18 cellular contexts compared by ENCODE assay signal in genomic region chr1:96306809-96307208, GRCh38.
DNase-seq lines count a peak whose midpoint lies in the region; ATAC-seq and TF ChIP-seq lines count a peak whose summit lies in the region.
"Had no signal": no experiment of that assay in that cellular context is flagged by ENCODE, and none has a peak within 500 bp of the region (broad histone marks: within the 10 kb centered on the region; RNA-seq: fewer than 3 reads in every experiment).

No MANE protein-coding gene starts in this region.

- H3K9ac ChIP-seq in SK-N-SH: no peak overlapping the region
- H3K9ac ChIP-seq: BLaER1, KMS-11 had no signal

- no peak overlapping the region for H3K4me3 Mint-ChIP-seq in T-helper 2 cell treated with Interferon-gamma antibody and Interleukin-4, amounts not matched to agents 5 μg/mL and 100 μg/mL, for 36 hours
- H3K4me3 Mint-ChIP-seq: activated naive CD4-positive, alpha-beta T cell treated with anti-CD3 and anti-CD28 coated beads for 36 hours; stimulated activated naive B cell treated with anti-CD40 and anti-IgM and Interleukin-4, amounts not matched to agents 10 μg/mL and 1 μg/mL and 100 μg/mL, for 72 hours had no signal

- H3K4me1 ChIP-seq in SK-N-SH (ENCODE audit: control insufficient read depth in 1 of 2, insufficient read depth in 2 of 2, low read depth in 1 of 2, low read length in 1 of 2): no peaks in the 10 kb centered on the region
- H3K4me1 ChIP-seq: BLaER1 had no signal

- no peak overlapping the region for H2AFZ ChIP-seq in SK-N-SH (ENCODE audit: low read depth)

- no peaks in the 10 kb centered on the region for H3K9me2 ChIP-seq in SK-N-SH

- no peak overlapping the region for H3K27ac Mint-ChIP-seq in T-helper 2 cell treated with Interferon-gamma antibody and Interleukin-4, amounts not matched to agents 5 μg/mL and 100 μg/mL, for 36 hours
- H3K27ac Mint-ChIP-seq: activated naive CD4-positive, alpha-beta T cell treated with anti-CD3 and anti-CD28 coated beads for 36 hours; stimulated activated naive B cell treated with anti-CD40 and anti-IgM and Interleukin-4, amounts not matched to agents 10 μg/mL and 1 μg/mL and 100 μg/mL, for 72 hours had no signal

- no peaks in the 10 kb centered on the region for H3K4me1 Mint-ChIP-seq in T-helper 2 cell treated with Interferon-gamma antibody and Interleukin-4, amounts not matched to agents 5 μg/mL and 100 μg/mL, for 36 hours (ENCODE audit: low read depth)
- H3K4me1 Mint-ChIP-seq: stimulated activated naive B cell treated with anti-CD40 and anti-IgM and Interleukin-4, amounts not matched to agents 10 μg/mL and 1 μg/mL and 100 μg/mL, for 72 hours had no signal

- H3K36me3 ChIP-seq in SK-N-SH (replicated peaks in 1 of 2; ENCODE audit: control insufficient read depth in 1 of 2, insufficient read depth in 2 of 2, low read length in 1 of 2): no peaks in the 10 kb centered on the region
- H3K36me3 ChIP-seq: BLaER1, neutrophil had no signal

- no peak for ATAC-seq in GM19328 (IDR thresholded peaks at IDR 0.05; ENCODE audit: unreplicated experiment)
- ATAC-seq: stimulated activated naive B cell treated with anti-CD40 and anti-IgM and Interleukin-4, amounts not matched to agents 10 μg/mL and 1 μg/mL and 100 μg/mL, for 72 hours had no signal

- no peaks in the 10 kb centered on the region for H3K36me3 Mint-ChIP-seq in T-helper 2 cell treated with Interferon-gamma antibody and Interleukin-4, amounts not matched to agents 5 μg/mL and 100 μg/mL, for 36 hours (ENCODE audit: low read depth)
- H3K36me3 Mint-ChIP-seq: stimulated activated naive B cell treated with anti-CD40 and anti-IgM and Interleukin-4, amounts not matched to agents 10 μg/mL and 1 μg/mL and 100 μg/mL, for 72 hours had no signal

- TF ChIP-seq CTCF in SK-N-SH (IDR thresholded peaks at IDR 0.05): no peak
- TF ChIP-seq CTCF in fibroblast of the aortic adventitia (IDR thresholded peaks at IDR 0.05; ENCODE audit: insufficient read depth, low read length): no peak

- no peak for TF ChIP-seq RAD21 in SK-N-SH (IDR thresholded peaks at IDR 0.05; ENCODE audit: low read length)

- DNase-seq in EL (peak; percentile 72), SK-N-SH (no peak), fibroblast of the aortic adventitia (ENCODE audit: low read depth) (peak; percentile 65), skeletal muscle cell (ENCODE audit: low read depth) (peak; percentile 39), RKO (ENCODE audit: low spot score) (no peak)
- no peak for DNase-seq in stimulated activated CD4-positive, alpha-beta T cell treated with anti-CD3 and anti-CD28 coated beads, Interleukin-15, amount 100 ng/mL, for 24 hours
- DNase-seq in T-helper 2 cell treated with Interferon-gamma antibody and Interleukin-4, amounts not matched to agents 5 μg/mL and 100 μg/mL, for 36 hours (ENCODE audit: low spot score): no peak
- DNase-seq: activated CD4-positive, alpha-beta T cell treated with anti-CD3 and anti-CD28 coated beads for 1 hour; activated CD8-positive, alpha-beta memory T cell treated with anti-CD3 and anti-CD28 coated beads, Interleukin-2, amount 50 U/mL, for 4 hours; activated naive CD4-positive, alpha-beta T cell treated with anti-CD3 and anti-CD28 coated beads for 36 hours; DMS 273 treated with DMSO at 0.1 percent for 48 hours; NCI-H2227 treated with DMSO at 0.1 percent for 48 hours; SHP77; stimulated activated naive B cell treated with anti-CD40 and anti-IgM and Interleukin-4, amounts not matched to agents 10 μg/mL and 1 μg/mL and 100 μg/mL, for 72 hours had no signal

- no peak overlapping the region for H3K4me3 ChIP-seq in SK-N-SH (ENCODE audit: low read depth in 2 of 2, low read length in 1 of 2)
- no peak overlapping the region for H3K4me3 ChIP-seq in fibroblast of the aortic adventitia (ENCODE audit: low read depth, low read length)
- H3K4me3 ChIP-seq in skeletal muscle cell (ENCODE audit: low read depth, low read length): no peak overlapping the region
- H3K4me3 ChIP-seq: BLaER1 had no signal

- no peaks in the 10 kb centered on the region for H3K9me3 ChIP-seq in SK-N-SH
- H3K9me3 ChIP-seq: BLaER1, neutrophil had no signal

- H4K20me1 ChIP-seq in SK-N-SH (ENCODE audit: insufficient read depth): no peaks in the 10 kb centered on the region
- H4K20me1 ChIP-seq: BLaER1 had no signal

- POLR2A ChIA-PET in SK-N-SH (lab: Yijun Ruan, JAX): no interaction called here

- no peaks in the 10 kb centered on the region for H3K27me3 ChIP-seq in SK-N-SH (ENCODE audit: insufficient read depth)
- H3K27me3 ChIP-seq: BLaER1, neutrophil had no signal

- TF ChIP-seq EP300 in SK-N-SH (IDR thresholded peaks at IDR 0.05; ENCODE audit: borderline replicate concordance in 1 of 2, low read depth in 1 of 2, low read length in 1 of 2): no peak

- peaks cover 4% of the 10 kb centered on the region for H3F3A ChIP-seq in SK-N-SH (replicated peaks; ENCODE audit: insufficient read depth)

- no peak overlapping the region for H3K4me2 ChIP-seq in SK-N-SH
- H3K4me2 ChIP-seq: BLaER1, KMS-11 had no signal

- no peak overlapping the region; a peak in 1 of 4 replicates for H3K27ac ChIP-seq in SK-N-SH (ENCODE audit: low read depth in 2 of 2, low read length in 1 of 2)
- H3K27ac ChIP-seq: BLaER1, KMS-11, neutrophil had no signal

- no peaks in the 10 kb centered on the region for H3K79me2 ChIP-seq in SK-N-SH (ENCODE audit: insufficient read depth)

- CTCF ChIA-PET in SK-N-SH (lab: Yijun Ruan, JAX): no interaction called here

- H3K9me3 Mint-ChIP-seq in T-helper 2 cell treated with Interferon-gamma antibody and Interleukin-4, amounts not matched to agents 5 μg/mL and 100 μg/mL, for 36 hours: no peaks in the 10 kb centered on the region
- H3K9me3 Mint-ChIP-seq: activated naive CD4-positive, alpha-beta T cell treated with anti-CD3 and anti-CD28 coated beads for 36 hours; stimulated activated naive B cell treated with anti-CD40 and anti-IgM and Interleukin-4, amounts not matched to agents 10 μg/mL and 1 μg/mL and 100 μg/mL, for 72 hours had no signal

- 75% methylated on average over 4 of the region's 4 CpGs for WGBS in SK-N-SH (ENCODE audit: low lambda C conversion rate)

- H3K27me3 Mint-ChIP-seq in T-helper 2 cell treated with Interferon-gamma antibody and Interleukin-4, amounts not matched to agents 5 μg/mL and 100 μg/mL, for 36 hours (ENCODE audit: low read depth): no peaks in the 10 kb centered on the region
- H3K27me3 Mint-ChIP-seq: stimulated activated naive B cell treated with anti-CD40 and anti-IgM and Interleukin-4, amounts not matched to agents 10 μg/mL and 1 μg/mL and 100 μg/mL, for 72 hours had no signal

TF ChIP-seq in SK-N-SH, 30 proteins besides CTCF, POLR2A, EP300 and RAD21:
- TF ChIP-seq NFIC (IDR thresholded peaks at IDR 0.05; ENCODE audit: borderline replicate concordance) (no peak), SMC3 (IDR thresholded peaks at IDR 0.05; ENCODE audit: low read depth, low read length) (no peak), IRF3 (IDR thresholded peaks at IDR 0.05; ENCODE audit: low read depth, low read length) (no peak), RCOR1 (IDR thresholded peaks at IDR 0.05; ENCODE audit: low read length) (no peak), FOXJ3 (CRISPR knock-in tag; IDR thresholded peaks at IDR 0.05) (no peak), FOXM1 (IDR thresholded peaks at IDR 0.05; ENCODE audit: low read depth) (no peak), FOSL2 (IDR thresholded peaks at IDR 0.05; ENCODE audit: borderline replicate concordance, low read depth) (peak; percentile 16; the same call in 1 of the 2 replicates), POLR2AphosphoS5 (IDR thresholded peaks at IDR 0.05; ENCODE audit: low read depth, low read length) (no peak)

Comparison
In these comparisons a context has a peak if more than half of its experiments do, and no peak if none do; other contexts are left out.
1. DNase-seq: peak in EL (single experiment), fibroblast of the aortic adventitia (single experiment) and skeletal muscle cell (single experiment); none in SK-N-SH (single experiment), stimulated activated CD4-positive, alpha-beta T cell treated with anti-CD3 and anti-CD28 coated beads, Interleukin-15, amount 100 ng/mL, for 24 hours (single experiment), T-helper 2 cell treated with Interferon-gamma antibody and Interleukin-4, amounts not matched to agents 5 μg/mL and 100 μg/mL, for 36 hours (single experiment) and RKO (single experiment).